15 cellular contexts compared by ENCODE assay signal in the genomic region with DNA sequence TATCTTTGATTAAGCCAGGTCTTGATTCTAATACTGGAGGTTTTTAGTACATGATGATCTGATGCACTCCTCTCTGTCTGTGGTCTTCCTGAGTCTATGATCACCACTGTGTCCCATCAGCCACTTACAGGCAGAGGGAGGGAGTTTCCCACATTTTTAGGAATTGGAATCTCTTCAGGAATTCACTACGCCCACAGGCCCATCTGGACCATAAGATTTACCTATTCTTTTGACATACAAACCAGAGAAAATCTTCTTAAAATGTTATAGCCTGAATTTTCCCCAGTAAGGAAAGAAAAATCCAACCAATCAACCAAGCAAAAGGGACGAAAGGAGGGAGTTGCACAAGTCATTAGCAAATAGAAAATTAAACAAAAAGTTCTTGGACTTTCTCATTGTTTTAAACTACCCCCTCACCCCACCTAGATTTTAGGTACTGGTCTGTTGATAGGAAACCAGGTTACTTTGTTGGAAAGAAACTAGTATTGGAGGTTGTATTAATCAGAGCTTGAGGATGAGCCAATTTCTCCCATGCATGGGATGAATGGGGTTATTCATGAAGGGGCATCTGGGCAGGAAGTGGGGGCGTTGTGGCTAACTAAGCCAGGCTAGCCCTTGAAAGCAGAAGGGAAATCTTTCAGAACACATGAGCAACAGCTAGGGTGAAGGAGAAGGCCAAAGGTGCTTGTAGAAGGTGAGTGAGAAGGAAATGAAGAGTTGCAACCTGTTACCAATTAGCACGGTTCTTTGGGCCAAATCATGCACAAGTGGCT.
A peak's percentile ranks its signal among the peaks of the same experiment; 100 is the strongest.
DNase-seq lines count a peak whose midpoint lies in the region; ATAC-seq and TF ChIP-seq lines count a peak whose summit lies in the region.
"Had no signal": no experiment of that assay in that cellular context is flagged by ENCODE, and none has a peak within 500 bp of the region (broad histone marks: within the 10 kb centered on the region; RNA-seq: fewer than 3 reads in every experiment).

No MANE protein-coding gene starts in this region.

- in situ Hi-C loops in SK-MEL-5 (cut with HindIII; ENCODE audit: low pct_unique_long_range_greater_than_20kb, low sequenced_read_pairs): no loop called here
- in situ Hi-C loops in GM13977 (cut with MboI; ENCODE audit: low pct_unique_long_range_greater_than_20kb, low sequenced_read_pairs, unreplicated experiment): no loop called here

- peaks cover 4% of the 10 kb centered on the region for H3K9me3 Mint-ChIP-seq in neural crest cell
- H3K9me3 Mint-ChIP-seq: CD4-positive, CD25-positive, alpha-beta regulatory T cell; CD8-positive, alpha-beta memory T cell; H9 had no signal

- peak overlapping the region; percentile 82 for H3K27ac Mint-ChIP-seq in neural crest cell (ENCODE audit: unreplicated experiment)
- H3K27ac Mint-ChIP-seq: CD8-positive, alpha-beta memory T cell had no signal

- DNase-seq in COLO829 (ENCODE audit: low spot score) (peak; percentile 86), SK-MEL-5 (ENCODE audit: low read depth, low spot score) (peak; percentile 63), foreskin melanocyte (peak; percentile 66), neural crest cell (ENCODE audit: low read depth, low spot score) (no peak), NCI-H187 treated with DMSO at 0.1 percent for 48 hours (lab: John Stamatoyannopoulos, UW) (no peak), GM13977 (ENCODE audit: low spot score) (no peak), foreskin keratinocyte (no peak)
- DNase-seq: 8988T; BE2C; C1 segment of cervical spinal cord; Caco-2; CD4-positive, CD25-positive, alpha-beta regulatory T cell; CD8-positive, alpha-beta memory T cell; H9 had no signal

- no peaks in the 10 kb centered on the region for H3K36me3 Mint-ChIP-seq in neural crest cell (ENCODE audit: low read depth)
- H3K36me3 Mint-ChIP-seq: CD4-positive, CD25-positive, alpha-beta regulatory T cell; CD8-positive, alpha-beta memory T cell had no signal

- H3K4me1 ChIP-seq in foreskin keratinocyte: peaks cover 41% of the 10 kb centered on the region
- H3K4me1 ChIP-seq: BE2C, Caco-2 had no signal

- ATAC-seq in GM18520 (IDR thresholded peaks at IDR 0.05; ENCODE audit: unreplicated experiment) (no peak), foreskin keratinocyte (no peak)

- peak overlapping the region; percentile 32 for H3K4me3 Mint-ChIP-seq in neural crest cell
- H3K4me3 Mint-ChIP-seq: CD4-positive, CD25-positive, alpha-beta regulatory T cell; CD8-positive, alpha-beta memory T cell; H9 had no signal

- TF ChIP-seq CTCF in neural crest cell (conservative IDR thresholded peaks at IDR 0.05): no peak
- no peak for TF ChIP-seq CTCF in GM13977 (IDR thresholded peaks at IDR 0.05; ENCODE audit: extremely low read depth, insufficient read depth, missing control alignments)
- no peak for TF ChIP-seq CTCF in foreskin keratinocyte (conservative IDR thresholded peaks at IDR 0.05)

- H3K27ac ChIP-seq in foreskin keratinocyte: no peak overlapping the region

- no peaks in the 10 kb centered on the region for H3K27me3 ChIP-seq in foreskin keratinocyte
- H3K27me3 ChIP-seq: BE2C had no signal

- peaks cover 36% of the 10 kb centered on the region for H3K4me1 Mint-ChIP-seq in neural crest cell
- H3K4me1 Mint-ChIP-seq: CD8-positive, alpha-beta memory T cell had no signal

- H3K27me3 Mint-ChIP-seq in neural crest cell (ENCODE audit: low read depth): no peaks in the 10 kb centered on the region
- H3K27me3 Mint-ChIP-seq: CD4-positive, CD25-positive, alpha-beta regulatory T cell; CD8-positive, alpha-beta memory T cell had no signal

Comparison
In these comparisons a context has a peak if more than half of its experiments do, and no peak if none do; other contexts are left out.
1. DNase-seq: peak in COLO829 (single experiment), SK-MEL-5 (single experiment) and foreskin melanocyte (single experiment); none in neural crest cell (single experiment), NCI-H187 treated with DMSO at 0.1 percent for 48 hours (single experiment), GM13977 (single experiment) and foreskin keratinocyte (0 of 2).